ENCODE assay signal across 27 cellular contexts in the genomic region with DNA sequence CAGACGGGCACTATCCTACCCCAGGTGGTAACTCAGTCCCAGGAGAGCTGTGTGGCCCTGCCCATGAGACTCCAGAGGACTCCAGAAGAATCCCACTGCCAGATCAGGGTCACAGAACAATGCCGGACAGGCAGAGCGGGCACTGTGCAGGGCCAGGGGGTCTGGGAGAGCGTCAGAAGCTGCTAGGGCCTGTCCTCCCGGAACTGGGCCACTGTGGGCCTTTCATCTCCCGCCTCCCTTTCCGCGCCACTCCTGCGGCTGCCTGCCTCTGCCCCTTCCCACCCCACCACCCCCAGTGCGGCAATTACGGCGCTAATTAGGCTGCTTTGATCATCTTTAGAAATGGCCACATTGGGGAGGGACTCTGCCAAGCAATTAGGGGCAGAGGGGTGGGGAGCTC. TPM values are rescaled to one million over a fixed set of nuclear protein-coding genes. Genes with fewer than 3 reads are reported as not detected.
"Had no signal": no experiment of that assay in that cellular context is flagged by ENCODE, and none has a peak within 500 bp of the region (broad histone marks: within the 10 kb centered on the region; RNA-seq: fewer than 3 reads in every experiment).

No MANE protein-coding gene starts in this region.

- H3K36me3 ChIP-seq: heart left ventricle, spleen, tibial nerve, upper lobe of right lung, vagina had no signal

- H3K79me2 ChIP-seq: parathyroid adenoma had no signal

- FAIRE-seq: frontal cortex had no signal

- H3K9ac ChIP-seq: parathyroid adenoma had no signal

- H3K4me3 ChIP-seq: heart left ventricle, lung, psoas muscle, spleen, testis, tibial nerve, upper lobe of right lung, vagina had no signal

- DNase-seq: effector CD4-positive, alpha-beta T cell; heart left ventricle; hippocampal formation; left colon; left ventricle myocardium superior; mesenchymal stem cell; midbrain; psoas muscle; spleen; stimulated activated CD4-positive, alpha-beta T cell treated with anti-CD3 and anti-CD28 coated beads, Interleukin-15, amount 100 ng/mL, for 24 hours; stimulated activated CD4-positive, alpha-beta T cell treated with anti-CD3 and anti-CD28 coated beads, Interleukin-1b, Interleukin-23, amount 100 ng/mL, for 48 hours; stimulated activated CD4-positive, alpha-beta T cell treated with anti-CD3 and anti-CD28 coated beads, Interleukin-4, amount 100 ng/mL, for 24 hours; testis; upper lobe of right lung had no signal

- H3K27ac ChIP-seq: heart left ventricle, parathyroid adenoma, psoas muscle, spleen, testis, tibial nerve, upper lobe of right lung, vagina had no signal

- H3K4me1 ChIP-seq: parathyroid adenoma had no signal

- H3K27me3 ChIP-seq: testis had no signal

- H2AFZ ChIP-seq: parathyroid adenoma had no signal

- H3K9me3 ChIP-seq: heart left ventricle, psoas muscle, spleen, testis, tibial nerve, upper lobe of right lung, vagina had no signal

RNA-seq across cellular contexts. Expression of gene PRSS56, which starts 0.6 kb away (rescaled TPM):
- total RNA-seq: dermis microvascular lymphatic vessel endothelial cell; esophagus mucosa; fibroblast of lung; glomerular endothelial cell; kidney epithelial cell; left colon; lung; natural killer cell treated with Interleukin-12 subunit alpha and Interleukin-12 subunit beta and Interleukin-15 and Interleukin-18, amount 100 ng/mL, for 72 hours; omental fat pad; sciatic nerve; tibial nerve; upper lobe of right lung; vagina had no signal
- polyA plus RNA-seq: fibroblast of lung, lung had no signal

RNA-seq across cellular contexts. Expression of gene CHRND, which starts 6.4 kb away (rescaled TPM):
- total RNA-seq: dermis microvascular lymphatic vessel endothelial cell; esophagus mucosa; fibroblast of lung; frontal cortex; glomerular endothelial cell; heart left ventricle; kidney epithelial cell; left colon; left ventricle myocardium superior; lung; natural killer cell treated with Interleukin-12 subunit alpha and Interleukin-12 subunit beta and Interleukin-15 and Interleukin-18, amount 100 ng/mL, for 72 hours; omental fat pad; sciatic nerve; tibial nerve; upper lobe of right lung; vagina had no signal
- polyA plus RNA-seq: fibroblast of lung, heart left ventricle, lung, spleen had no signal

RNA-seq across cellular contexts. Expression of gene CHRNG, which starts 19.9 kb away (rescaled TPM):
- total RNA-seq: dermis microvascular lymphatic vessel endothelial cell; esophagus mucosa; fibroblast of lung; frontal cortex; glomerular endothelial cell; heart left ventricle; kidney epithelial cell; left colon; left ventricle myocardium superior; lung; natural killer cell treated with Interleukin-12 subunit alpha and Interleukin-12 subunit beta and Interleukin-15 and Interleukin-18, amount 100 ng/mL, for 72 hours; omental fat pad; sciatic nerve; spleen; testis; tibial nerve; upper lobe of right lung; vagina had no signal
- polyA plus RNA-seq: fibroblast of lung, heart left ventricle, lung had no signal
